In genomic region chr21:42189860-42190491, GRCh38 we compare ENCODE assay signal across 14 cellular contexts. TPM values are rescaled to one million over a fixed set of nuclear protein-coding genes. Genes with fewer than 3 reads are reported as not detected.
DNase-seq lines count a peak whose midpoint lies in the region; ATAC-seq, FAIRE-seq and TF ChIP-seq lines count a peak whose summit lies in the region.
"Had no signal": no experiment of that assay in that cellular context is flagged by ENCODE, and none has a peak within 500 bp of the region (broad histone marks: within the 10 kb centered on the region; RNA-seq: fewer than 3 reads in every experiment).

No MANE protein-coding gene starts in this region.

- H3K4me3 ChIP-seq in SU-DHL-6 (ENCODE audit: insufficient read depth, low read length, poor library complexity, severe bottlenecking) = no peak overlapping the region
- H3K4me3 ChIP-seq in K562 = no peak overlapping the region
- H3K4me3 ChIP-seq: right lobe of liver had no signal

- no peaks in the 10 kb centered on the region for H3K9me3 ChIP-seq in SU-DHL-6 (ENCODE audit: insufficient read depth, low read length)
- H3K9me3 ChIP-seq in K562 (replicated peaks; ENCODE audit: control insufficient read depth, insufficient read depth, low read depth, low read length) = no peaks in the 10 kb centered on the region
- H3K9me3 ChIP-seq: right lobe of liver had no signal

- H3K79me2 ChIP-seq in SU-DHL-6 (ENCODE audit: insufficient read depth, low read length) (no peaks in the 10 kb centered on the region), K562 (ENCODE audit: control insufficient read depth, insufficient read depth, low read length) (no peaks in the 10 kb centered on the region)

- CTCF ChIA-PET in K562 (lab: Yijun Ruan, JAX; ENCODE audit: low intra/inter-chr PET ratio) = no interaction called here

- no peaks in the 10 kb centered on the region for H3K36me3 ChIP-seq in SU-DHL-6 (ENCODE audit: low read length)
- H3K36me3 ChIP-seq in K562 (ENCODE audit: control insufficient read depth, insufficient read depth, low read length) = no peaks in the 10 kb centered on the region
- H3K36me3 ChIP-seq: right lobe of liver had no signal

- no peak overlapping the region for H2AFZ ChIP-seq in SU-DHL-6 (ENCODE audit: low read depth, low read length, severe bottlenecking)
- no peak overlapping the region for H2AFZ ChIP-seq in K562 (ENCODE audit: low read depth, low read length)

- no TSS peak for BruUV-seq in K562 (replicated peaks; lab: Mats Ljungman, UMichigan)

- H3K9me1 ChIP-seq in K562 (ENCODE audit: control insufficient read depth, insufficient read depth, low read length) = no peaks in the 10 kb centered on the region

- H4K20me1 ChIP-seq in SU-DHL-6 (ENCODE audit: low read depth, low read length) = no peaks in the 10 kb centered on the region
- no peaks in the 10 kb centered on the region for H4K20me1 ChIP-seq in K562 (replicated peaks; ENCODE audit: control insufficient read depth, insufficient read depth, low read length)

- H3K9ac ChIP-seq in SU-DHL-6 (ENCODE audit: low read length) = no peak overlapping the region
- H3K9ac ChIP-seq in K562 (ENCODE audit: insufficient read depth in 1 of 2, low read depth in 2 of 2, low read length in 2 of 2) = no peak overlapping the region

- POLR2A ChIA-PET in K562 (lab: Yijun Ruan, JAX) = interaction anchor here (0.6 kb wide), 1 partner anchor 480 kb away, joined by 3 read pairs; no protein-coding TSS in a partner anchor

- no peak for TF ChIP-seq RAD21 in K562 (CRISPR knock-in tag; conservative IDR thresholded peaks at IDR 0.05 in 1 of 2, IDR thresholded peaks at IDR 0.05 in 1 of 2)

- TF ChIP-seq POLR2A in K562 (conservative IDR thresholded peaks at IDR 0.05) = no peak

- 2% methylated on average over 11 of the region's 11 CpGs for WGBS in K562 (ENCODE audit: insufficient coverage, low coverage, missing lambda C conversion rate)

- ATAC-seq in K562 (no peak), HG02759 (IDR thresholded peaks at IDR 0.05; ENCODE audit: unreplicated experiment) (no peak)
- ATAC-seq: right lobe of liver had no signal

- H3F3A ChIP-seq in SU-DHL-6 (ENCODE audit: insufficient read depth) = peaks cover 9% of the 10 kb centered on the region

- in situ Hi-C loops in K562 (cut with MboI) = no loop called here

- intact Hi-C loops in K562 (cut with micrococcal nuclease) = no loop called here

- DNase-seq in activated CD8-positive, alpha-beta memory T cell treated with anti-CD3 and anti-CD28 coated beads, Interleukin-2, amount 50 U/mL, for 48 hours = peak; percentile 67
- no peak for DNase-seq in activated CD8-positive, alpha-beta memory T cell treated with anti-CD3 and anti-CD28 coated beads, Interleukin-2, amount 50 U/mL, for 4 hours
- DNase-seq in K562 (ENCODE audit: extremely low read depth in 1 of 4, low spot score in 3 of 4) (no peak), cerebellum (ENCODE audit: low spot score) (no peak), hippocampal formation (lab: John Stamatoyannopoulos, UW) (no peak)
- peak; percentile 48 for DNase-seq in stimulated activated CD8-positive, alpha-beta memory T cell treated with anti-CD3 and anti-CD28 coated beads, Interleukin-4, amount 100 ng/mL, for 48 hours
- DNase-seq: foreskin melanocyte, H7, NCI-H345, right lobe of liver had no signal

- TF ChIP-seq CTCF in SU-DHL-6 (IDR thresholded peaks at IDR 0.05; ENCODE audit: insufficient read depth, low read length, poor library complexity, severe bottlenecking) (no peak), K562 (IDR thresholded peaks at IDR 0.05 in 2 of 3, conservative IDR thresholded peaks at IDR 0.05 in 1 of 3; ENCODE audit: insufficient read depth in 2 of 3, low read depth in 1 of 3, low read length in 3 of 3) (no peak)

- no peak for FAIRE-seq in K562 (lab: Jason Lieb, UNC)
- FAIRE-seq: bronchial epithelial cell, endometrium had no signal

- H3K4me1 ChIP-seq in K562 (replicated peaks in 1 of 2; ENCODE audit: control insufficient read depth in 2 of 2, insufficient read depth in 2 of 2, low read length in 2 of 2) = no peaks in the 10 kb centered on the region
- H3K4me1 ChIP-seq: right lobe of liver had no signal

- peak overlapping the region; percentile 86 for H3K27ac ChIP-seq in SU-DHL-6 (ENCODE audit: low read depth, low read length)
- no peak overlapping the region for H3K27ac ChIP-seq in K562 (ENCODE audit: extremely low read depth, low read depth, low read length)
- H3K27ac ChIP-seq: right lobe of liver had no signal

- no peaks in the 10 kb centered on the region for H3K9me2 ChIP-seq in SU-DHL-6 (replicated peaks; ENCODE audit: insufficient read depth, low read length)

- H3K27me3 ChIP-seq in SU-DHL-6 (ENCODE audit: low read length) (no peaks in the 10 kb centered on the region), K562 (ENCODE audit: control insufficient read depth in 2 of 2, insufficient read depth in 2 of 2, low read length in 2 of 2) (peaks cover 25 to 47% of the 10 kb centered on the region in 2 experiments; a peak in 4 of 5 replicates)
- H3K27me3 ChIP-seq: right lobe of liver had no signal

- TF ChIP-seq EP300 in K562 (IDR thresholded peaks at IDR 0.05; ENCODE audit: low read length) = no peak

- peak overlapping the region; percentile 47 for H3K4me2 ChIP-seq in SU-DHL-6 (ENCODE audit: low read depth, low read length, poor library complexity, severe bottlenecking)
- H3K4me2 ChIP-seq in K562 (ENCODE audit: insufficient read depth, low read length) = no peak overlapping the region

TF ChIP-seq in K562, 482 proteins besides CTCF, POLR2A, EP300 and RAD21:
- TF ChIP-seq SREBF2 (CRISPR knock-in tag; IDR thresholded peaks at IDR 0.05) (no peak), ZBTB17 (CRISPR knock-in tag; IDR thresholded peaks at IDR 0.05) (peak; percentile 95), MLLT1 (IDR thresholded peaks at IDR 0.05) (peak in 1 of 2 experiments; percentile 45; a peak in 1 of 4 replicates)

RNA-seq across cellular contexts. Expression of gene ABCG1, which starts 29.0 kb away (rescaled TPM):
- not detected in 2 replicates for total RNA-seq in K562 (2011; cell fraction: chromatin; rRNA removed; ENCODE audit: low replicate concordance)
- total RNA-seq in K562 (2011; cell fraction: nucleolus; rRNA removed) = not detected in 2 replicates
- total RNA-seq in K562 (2011; cell fraction: nucleoplasm; rRNA removed) = not detected in 2 replicates
- 0.12 TPM in 1 of 2 replicates, not detected in the other for total RNA-seq in K562 (2014; rRNA removed)
- not detected in 2 replicates for total RNA-seq in K562 (2014; rRNA removed; fragmentation: Illumina TruSeq; extraction: Trizol)
- 0.04 and 0.08 TPM in 2 replicates for total RNA-seq in K562 (2015; rRNA removed; fragmentation: Illumina TruSeq; extraction: Trizol)
- total RNA-seq in K562 (2021) = 0.07 and 0.09 TPM in 2 replicates
- polyA plus RNA-seq in K562 (2011; rRNA removed) = not detected in 2 replicates
- polyA plus RNA-seq in K562 (2011; cell fraction: cytosol; rRNA removed) = not detected in 2 replicates
- not detected in 2 replicates for polyA plus RNA-seq in K562 (2011; cell fraction: nucleus; rRNA removed)
- polyA plus RNA-seq in K562 (2012) = 0.07 TPM in 1 of 2 replicates, not detected in the other
- polyA plus RNA-seq in K562 (2014; fragmentation: Illumina TruSeq; extraction: Trizol) = not detected in 2 replicates
- not detected for polyA plus RNA-seq in K562 (2014; fragmentation: Nextera tagmentation; extraction: Ambion mirVana)
- not detected in 2 replicates for polyA plus RNA-seq in K562 (2014; rRNA removed)
- polyA minus RNA-seq in K562 (2011; rRNA and poly(A)+ RNA removed) = not detected in 2 replicates
- polyA minus RNA-seq in K562 (2011; cell fraction: cytosol; rRNA and poly(A)+ RNA removed) = not detected in 2 replicates
- polyA minus RNA-seq in K562 (2011; cell fraction: nucleus; rRNA and poly(A)+ RNA removed) = not detected in 2 replicates
- 14.2 TPM for total RNA-seq in cerebellum

Comparison
In these comparisons a context has a peak if more than half of its experiments do, and no peak if none do; other contexts are left out.
1. DNase-seq: peak in activated CD8-positive, alpha-beta memory T cell treated with anti-CD3 and anti-CD28 coated beads, Interleukin-2, amount 50 U/mL, for 48 hours (single experiment) and stimulated activated CD8-positive, alpha-beta memory T cell treated with anti-CD3 and anti-CD28 coated beads, Interleukin-4, amount 100 ng/mL, for 48 hours (single experiment); none in activated CD8-positive, alpha-beta memory T cell treated with anti-CD3 and anti-CD28 coated beads, Interleukin-2, amount 50 U/mL, for 4 hours (single experiment), K562 (0 of 4), cerebellum (single experiment) and hippocampal formation (0 of 2).
2. RNA of gene ABCG1, which starts 29.0 kb away (total RNA-seq): 14.2 TPM in cerebellum (single experiment); 0.04 to 0.12 TPM in K562; every median in the first group is over 10 times any median in the second.